ENCODE assay signal across 18 cellular contexts in the genomic region with DNA sequence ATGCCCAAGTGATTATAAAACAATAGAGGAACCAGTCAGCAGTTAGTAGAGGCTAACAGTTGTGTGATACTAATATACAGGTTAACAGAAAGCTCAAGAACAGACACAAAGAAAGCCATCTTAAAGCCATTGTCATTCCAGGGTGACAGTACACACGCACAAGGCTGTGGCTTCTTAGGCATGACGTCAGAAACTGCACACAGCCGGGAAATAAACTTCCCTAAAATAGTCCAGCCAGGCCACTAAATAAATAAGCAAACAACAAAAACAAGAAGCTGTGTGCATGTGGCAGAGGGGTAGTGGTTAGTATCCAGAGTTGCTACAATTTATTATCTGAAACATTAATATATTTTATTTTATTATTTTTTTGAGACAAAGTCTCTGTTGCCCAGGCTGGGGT. TPM values are rescaled to one million over a fixed set of nuclear protein-coding genes. Genes with fewer than 3 reads are reported as not detected.
DNase-seq lines count a peak whose midpoint lies in the region; ATAC-seq and TF ChIP-seq lines count a peak whose summit lies in the region.
"Had no signal": no experiment of that assay in that cellular context is flagged by ENCODE, and none has a peak within 500 bp of the region (broad histone marks: within the 10 kb centered on the region; RNA-seq: fewer than 3 reads in every experiment).

No MANE protein-coding gene starts in this region.

- no peak overlapping the region for H3K27ac Mint-ChIP-seq in naive B cell
- H3K27ac Mint-ChIP-seq: brain had no signal

- peaks cover 31 to 47% (median 41%) of the 10 kb centered on the region in 3 donors for H3K4me1 Mint-ChIP-seq in naive B cell
- H3K4me1 Mint-ChIP-seq: brain had no signal

- DNase-seq in GDM1 (lab: John Stamatoyannopoulos, UW) (peak; percentile 52), NB4 (ENCODE audit: low read depth) (peak; percentile 77), naive B cell (no peak), UCSD-AML1 (lab: John Stamatoyannopoulos, UW; ENCODE audit: unreplicated experiment) (no peak), esophagus muscularis mucosa (ENCODE audit: extremely low spot score) (no peak)
- DNase-seq: Caco-2; NCI-H1105 treated with DMSO at 0.1 percent for 48 hours; stimulated activated CD4-positive, alpha-beta T cell treated with anti-CD3 and anti-CD28 coated beads, Interleukin-4, amount 100 ng/mL, for 1 hour; WERI-Rb-1 had no signal

- H3K4me3 Mint-ChIP-seq in naive B cell, result no peak overlapping the region
- H3K4me3 Mint-ChIP-seq: brain had no signal

- intact Hi-C loops in esophagus muscularis mucosa (cut with DNase I), result no loop called here

- TF ChIP-seq POLR2A in NB4 (IDR thresholded peaks at IDR 0.05; ENCODE audit: extremely low read depth, insufficient read length) (no peak), gastroesophageal sphincter (IDR thresholded peaks at IDR 0.05) (no peak), esophagus muscularis mucosa (IDR thresholded peaks at IDR 0.05; ENCODE audit: low read depth) (no peak)

- H3K9me3 Mint-ChIP-seq in naive B cell, result peaks cover 5 to 13% (median 8%) of the 10 kb centered on the region in 7 donors

- peak; percentile 36 for ATAC-seq in gastroesophageal sphincter
- ATAC-seq in naive B cell (ENCODE audit: low read depth in 2 of 2), result peak; percentile 4 to 6
- ATAC-seq in GM19324 (IDR thresholded peaks at IDR 0.05; ENCODE audit: low FRiP score, unreplicated experiment), result no peak
- ATAC-seq: left colon had no signal

- 56 to 95% methylated on average over 3 of the region's 3 CpGs for WGBS in gastroesophageal sphincter (ENCODE audit: low coverage in 1 of 2), 2 donors
- 81% methylated on average over 3 of the region's 3 CpGs for WGBS in esophagus muscularis mucosa

- no peak for TF ChIP-seq EP300 in gastroesophageal sphincter (IDR thresholded peaks at IDR 0.05)
- TF ChIP-seq EP300 in esophagus muscularis mucosa (IDR thresholded peaks at IDR 0.05), result no peak

- peaks cover 8 to 20% (median 9%) of the 10 kb centered on the region in 3 donors for H3K27me3 Mint-ChIP-seq in naive B cell
- H3K27me3 Mint-ChIP-seq: brain had no signal

- H3K36me3 ChIP-seq in gastroesophageal sphincter, result no peaks in the 10 kb centered on the region
- no peaks in the 10 kb centered on the region for H3K36me3 ChIP-seq in esophagus muscularis mucosa
- H3K36me3 ChIP-seq: pancreas, Peyer's patch, vagina, WERI-Rb-1 had no signal

- peaks cover 0 to 8% of the 10 kb centered on the region in 2 donors for H3K36me3 Mint-ChIP-seq in naive B cell

- H3K4me1 ChIP-seq in gastroesophageal sphincter, result no peaks in the 10 kb centered on the region
- no peaks in the 10 kb centered on the region for H3K4me1 ChIP-seq in esophagus muscularis mucosa
- H3K4me1 ChIP-seq: pancreas, vagina had no signal

- no peaks in the 10 kb centered on the region for H3K27me3 ChIP-seq in gastroesophageal sphincter
- peaks cover 0 to 7% (median 0%) of the 10 kb centered on the region in 4 donors for H3K27me3 ChIP-seq in esophagus muscularis mucosa
- H3K27me3 ChIP-seq: pancreas, Peyer's patch, vagina had no signal

- H3K27ac ChIP-seq in gastroesophageal sphincter (no peak overlapping the region), esophagus muscularis mucosa (replicated peaks in 1 of 4) (no peak overlapping the region)
- H3K27ac ChIP-seq: coronary artery, KMS-11, pancreas, Peyer's patch, vagina, WERI-Rb-1 had no signal

- H3K9me3 ChIP-seq in gastroesophageal sphincter (peaks cover 0 to 18% (median 0%) of the 10 kb centered on the region in 3 donors), esophagus muscularis mucosa (peaks cover 0 to 5% (median 0%) of the 10 kb centered on the region in 4 donors)
- H3K9me3 ChIP-seq: pancreas, vagina had no signal

- no peak for TF ChIP-seq CTCF in NB4 (IDR thresholded peaks at IDR 0.05; ENCODE audit: low read depth, low read length)
- TF ChIP-seq CTCF in gastroesophageal sphincter (IDR thresholded peaks at IDR 0.05), result no peak
- no peak for TF ChIP-seq CTCF in esophagus muscularis mucosa (IDR thresholded peaks at IDR 0.05)

- no peak overlapping the region for H3K4me3 ChIP-seq in NB4 (ENCODE audit: low read depth, low read length)
- H3K4me3 ChIP-seq in gastroesophageal sphincter, result no peak overlapping the region
- no peak overlapping the region for H3K4me3 ChIP-seq in esophagus muscularis mucosa
- H3K4me3 ChIP-seq: coronary artery, pancreas, Peyer's patch, vagina had no signal

RNA-seq across cellular contexts. Expression of a gene that starts 49.8 kb away (rescaled TPM):
- 10 to 100 TPM in 3 of 4 donors, 1 to 10 TPM in 1; 7.8 to 14.2 (median 12.9) TPM for total RNA-seq in gastroesophageal sphincter
- 1 to 10 TPM; 4.5 to 8.9 (median 7.1) TPM for polyA plus RNA-seq in naive B cell (ENCODE audit: low read depth in 6 of 6)
- total RNA-seq in esophagus muscularis mucosa, result 1 to 10 TPM; 6.4 to 8.9 (median 7.4) TPM

Comparison
In these comparisons a context has a peak if more than half of its experiments do, and no peak if none do; other contexts are left out.
1. DNase-seq: peak in GDM1 (single experiment) and NB4 (single experiment); none in naive B cell (single experiment), UCSD-AML1 (single experiment) and esophagus muscularis mucosa (single experiment).